Comparison of ENCODE assay signal across 8 cellular contexts in genomic region chr12:5796171-5797091, GRCh38.
DNase-seq lines count a peak whose midpoint lies in the region; ATAC-seq and TF ChIP-seq lines count a peak whose summit lies in the region.

No MANE protein-coding gene starts in this region.

- H3K9me3 ChIP-seq in esophagus muscularis mucosa (no peaks in the 10 kb centered on the region), psoas muscle (no peaks in the 10 kb centered on the region)

- DNase-seq in activated CD4-positive, alpha-beta T cell treated with anti-CD3 and anti-CD28 coated beads for 48 hours: peak; percentile 44
- DNase-seq in activated CD4-positive, alpha-beta T cell treated with anti-CD3 and anti-CD28 coated beads for 1 hour: no peak
- peak; percentile 4 for DNase-seq in NCI-H345 treated with DMSO at 0.1 percent for 48 hours (lab: John Stamatoyannopoulos, UW; ENCODE audit: unreplicated experiment)
- no peak for DNase-seq in esophagus muscularis mucosa (ENCODE audit: extremely low spot score)
- no peak for DNase-seq in psoas muscle
- no peak for DNase-seq in globus pallidus (ENCODE audit: low spot score)

- TF ChIP-seq EP300 in esophagus muscularis mucosa (IDR thresholded peaks at IDR 0.05): no peak

- H3K4me1 ChIP-seq in esophagus muscularis mucosa (no peaks in the 10 kb centered on the region), psoas muscle (no peaks in the 10 kb centered on the region)

- no peaks in the 10 kb centered on the region for H3K27me3 ChIP-seq in esophagus muscularis mucosa
- no peaks in the 10 kb centered on the region for H3K27me3 ChIP-seq in psoas muscle (ENCODE audit: insufficient read depth in 3 of 3, low read length in 2 of 3)

- ATAC-seq in psoas muscle (no peak), GM21576 (IDR thresholded peaks at IDR 0.05; ENCODE audit: unreplicated experiment) (no peak), GM18519 (IDR thresholded peaks at IDR 0.05; ENCODE audit: low FRiP score, unreplicated experiment) (no peak)

- TF ChIP-seq POLR2A in esophagus muscularis mucosa (IDR thresholded peaks at IDR 0.05; ENCODE audit: low read depth): no peak

- H3K4me3 ChIP-seq in esophagus muscularis mucosa: no peak overlapping the region
- H3K4me3 ChIP-seq in psoas muscle: no peak overlapping the region

- TF ChIP-seq CTCF in esophagus muscularis mucosa (IDR thresholded peaks at IDR 0.05) (peak; percentile 20 to 44 (median 32)), psoas muscle (IDR thresholded peaks at IDR 0.05) (peak; percentile 20)

- 73% methylated on average over 19 of the region's 19 CpGs for WGBS in esophagus muscularis mucosa
- WGBS in psoas muscle, 3 donors: 69 to 75% (median 70%) methylated on average over 19 of the region's 19 CpGs

- no peak overlapping the region for H3K27ac ChIP-seq in esophagus muscularis mucosa (replicated peaks in 1 of 4)
- no peak overlapping the region for H3K27ac ChIP-seq in psoas muscle

- H3K36me3 ChIP-seq in esophagus muscularis mucosa (peaks cover 0 to 50% (median 0%) of the 10 kb centered on the region in 4 donors), psoas muscle (ENCODE audit: insufficient read depth in 1 of 2, low read depth in 1 of 2) (no peaks in the 10 kb centered on the region)

- intact Hi-C loops in esophagus muscularis mucosa (cut with DNase I): no loop called here
- intact Hi-C loops in psoas muscle (cut with DNase I): no loop called here

Comparison
In these comparisons a context has a peak if more than half of its experiments do, and no peak if none do; other contexts are left out.
1. DNase-seq: peak in activated CD4-positive, alpha-beta T cell treated with anti-CD3 and anti-CD28 coated beads for 48 hours (single experiment) and NCI-H345 treated with DMSO at 0.1 percent for 48 hours (single experiment); none in activated CD4-positive, alpha-beta T cell treated with anti-CD3 and anti-CD28 coated beads for 1 hour (single experiment), esophagus muscularis mucosa (single experiment), psoas muscle (0 of 2) and globus pallidus (single experiment).